34 cellular contexts compared by ENCODE assay signal in genomic region chr15:56936929-56937328, GRCh38.
"Had no signal": no experiment of that assay in that cellular context is flagged by ENCODE, and none has a peak within 500 bp of the region (broad histone marks: within the 10 kb centered on the region; RNA-seq: fewer than 3 reads in every experiment).

No MANE protein-coding gene starts in this region.

- H3K4me3 ChIP-seq: ascending aorta, cardiac muscle cell had no signal

- H3K9me3 Mint-ChIP-seq: T-helper 1 cell treated with Interleukin-12 subunit alpha and Interleukin-12 subunit beta and Interleukin-4 antibody, amounts not matched to agents 30 μg/mL and 1 μg/mL, for 36 hours; T-helper 2 cell treated with Interferon-gamma antibody and Interleukin-4, amounts not matched to agents 5 μg/mL and 100 μg/mL, for 36 hours had no signal

- H3K4me3 Mint-ChIP-seq: activated CD4-positive, alpha-beta memory T cell treated with anti-CD3 and anti-CD28 coated beads, Interleukin-2, amount 10 ng/mL, durations not matched to agents 7 days and 5 days; activated CD4-positive, alpha-beta T cell treated with anti-CD3 and anti-CD28 coated beads for 36 hours; activated CD4-positive, alpha-beta T cell treated with anti-CD3 and anti-CD28 coated beads, Interleukin-2, amount 10 ng/mL, durations not matched to agents 7 days and 5 days; activated CD8-positive, alpha-beta memory T cell treated with anti-CD3 and anti-CD28 coated beads, Interleukin-2, amount 10 ng/mL, durations not matched to agents 7 days and 5 days; activated CD8-positive, alpha-beta T cell treated with anti-CD3 and anti-CD28 coated beads, Interleukin-2, amount 10 ng/mL, durations not matched to agents 7 days and 5 days; activated naive CD8-positive, alpha-beta T cell; activated naive CD8-positive, alpha-beta T cell treated with anti-CD3 and anti-CD28 coated beads, Interleukin-2, amount 10 ng/mL, durations not matched to agents 7 days and 5 days; activated naive CD8-positive, alpha-beta T cell treated with anti-CD3 and anti-CD28 coated beads, Interleukin-2, amount 50 U/mL, for 24 hours; activated T-cell treated with anti-CD3 and anti-CD28 coated beads, Interleukin-2, amount 50 U/mL, for 24 hours; brain; T-helper 1 cell treated with Interleukin-12 subunit alpha and Interleukin-12 subunit beta and Interleukin-4 antibody, amounts not matched to agents 30 μg/mL and 1 μg/mL, for 36 hours; T-helper 2 cell treated with Interferon-gamma antibody and Interleukin-4, amounts not matched to agents 5 μg/mL and 100 μg/mL, for 36 hours had no signal

- H3K27me3 Mint-ChIP-seq: activated CD4-positive, alpha-beta memory T cell treated with anti-CD3 and anti-CD28 coated beads, Interleukin-2, amount 10 ng/mL, durations not matched to agents 7 days and 5 days; activated CD4-positive, alpha-beta T cell treated with anti-CD3 and anti-CD28 coated beads for 36 hours; activated CD4-positive, alpha-beta T cell treated with anti-CD3 and anti-CD28 coated beads, Interleukin-2, amount 10 ng/mL, durations not matched to agents 7 days and 5 days; activated CD8-positive, alpha-beta memory T cell treated with anti-CD3 and anti-CD28 coated beads, Interleukin-2, amount 10 ng/mL, durations not matched to agents 7 days and 5 days; activated naive CD8-positive, alpha-beta T cell; activated naive CD8-positive, alpha-beta T cell treated with anti-CD3 and anti-CD28 coated beads, Interleukin-2, amount 10 ng/mL, durations not matched to agents 7 days and 5 days; activated naive CD8-positive, alpha-beta T cell treated with anti-CD3 and anti-CD28 coated beads, Interleukin-2, amount 50 U/mL, for 24 hours; activated T-cell treated with anti-CD3 and anti-CD28 coated beads, Interleukin-2, amount 50 U/mL, for 24 hours had no signal

- ATAC-seq: activated CD4-positive, alpha-beta T cell treated with anti-CD3 and anti-CD28 coated beads for 36 hours; activated CD4-positive, CD25-positive, alpha-beta regulatory T cell treated with anti-CD3 and anti-CD28 coated beads, Interleukin-2, amount 50 U/mL, for 24 hours; activated CD8-positive, alpha-beta memory T cell treated with anti-CD3 and anti-CD28 coated beads, Interleukin-2, amount 10 ng/mL, durations not matched to agents 7 days and 5 days; activated CD8-positive, alpha-beta T cell treated with anti-CD3 and anti-CD28 coated beads, Interleukin-2, amount 10 ng/mL, durations not matched to agents 7 days and 5 days; activated naive CD8-positive, alpha-beta T cell treated with anti-CD3 and anti-CD28 coated beads, Interleukin-2, amount 50 U/mL, for 24 hours had no signal

- H3K36me3 ChIP-seq: cardiac muscle cell had no signal

- H3K27ac ChIP-seq: ascending aorta, cardiac muscle cell, VCaP had no signal

- DNase-seq: activated CD4-positive, alpha-beta memory T cell treated with anti-CD3 and anti-CD28 coated beads, Interleukin-2, amount 10 ng/mL, durations not matched to agents 7 days and 5 days; activated CD4-positive, alpha-beta T cell treated with anti-CD3 and anti-CD28 coated beads for 1 hour; activated CD4-positive, alpha-beta T cell treated with anti-CD3 and anti-CD28 coated beads for 36 hours; activated CD4-positive, alpha-beta T cell treated with anti-CD3 and anti-CD28 coated beads for 48 hours; activated CD4-positive, alpha-beta T cell treated with anti-CD3 and anti-CD28 coated beads, Interleukin-2, amount 10 ng/mL, durations not matched to agents 7 days and 5 days; activated CD4-positive, alpha-beta T cell treated with anti-CD3 and anti-CD28 coated beads, Interleukin-2, amount 50 U/mL, for 48 hours; activated CD4-positive, CD25-positive, alpha-beta regulatory T cell; activated CD8-positive, alpha-beta memory T cell treated with anti-CD3 and anti-CD28 coated beads for 24 hours; activated CD8-positive, alpha-beta memory T cell treated with anti-CD3 and anti-CD28 coated beads, Interleukin-2, amount 10 ng/mL, durations not matched to agents 7 days and 5 days; activated CD8-positive, alpha-beta memory T cell treated with anti-CD3 and anti-CD28 coated beads, Interleukin-2, amount 50 U/mL, for 48 hours; activated CD8-positive, alpha-beta T cell treated with anti-CD3 and anti-CD28 coated beads, Interleukin-2, amount 10 ng/mL, durations not matched to agents 7 days and 5 days; activated effector memory CD4-positive, alpha-beta T cell treated with Interleukin-2 at 50 U/mL for 16 hours; activated gamma-delta T cell; activated naive CD4-positive, alpha-beta T cell treated with anti-CD3 and anti-CD28 coated beads, Interleukin-2, amount 50 U/mL, for 16 hours; activated naive CD4-positive, alpha-beta T cell treated with Interleukin-2 at 50 U/mL for 16 hours; activated naive CD8-positive, alpha-beta T cell treated with anti-CD3 and anti-CD28 coated beads, Interleukin-2, amount 10 ng/mL, durations not matched to agents 7 days and 5 days; activated naive CD8-positive, alpha-beta T cell treated with anti-CD3 and anti-CD28 coated beads, Interleukin-2, amount 50 U/mL, for 24 hours; activated T-cell treated with anti-CD3 and anti-CD28 coated beads, Interleukin-2, amount 50 U/mL, for 24 hours; activated T-cell treated with anti-CD3 and anti-CD28 coated beads, Interleukin-2, amount 50 U/mL, for 48 hours; amygdala; anterior cingulate cortex; caudate nucleus; T-helper 1 cell; T-helper 2 cell; T-helper 9 cell had no signal

- H3K27me3 ChIP-seq: ascending aorta, cardiac muscle cell had no signal

- H3K27ac Mint-ChIP-seq: activated CD4-positive, alpha-beta memory T cell treated with anti-CD3 and anti-CD28 coated beads, Interleukin-2, amount 10 ng/mL, durations not matched to agents 7 days and 5 days; activated CD4-positive, alpha-beta T cell treated with anti-CD3 and anti-CD28 coated beads for 36 hours; activated CD4-positive, alpha-beta T cell treated with anti-CD3 and anti-CD28 coated beads, Interleukin-2, amount 10 ng/mL, durations not matched to agents 7 days and 5 days; activated CD8-positive, alpha-beta memory T cell treated with anti-CD3 and anti-CD28 coated beads, Interleukin-2, amount 10 ng/mL, durations not matched to agents 7 days and 5 days; activated CD8-positive, alpha-beta T cell treated with anti-CD3 and anti-CD28 coated beads, Interleukin-2, amount 10 ng/mL, durations not matched to agents 7 days and 5 days; activated naive CD8-positive, alpha-beta T cell; activated naive CD8-positive, alpha-beta T cell treated with anti-CD3 and anti-CD28 coated beads, Interleukin-2, amount 10 ng/mL, durations not matched to agents 7 days and 5 days; activated naive CD8-positive, alpha-beta T cell treated with anti-CD3 and anti-CD28 coated beads, Interleukin-2, amount 50 U/mL, for 24 hours; activated T-cell treated with anti-CD3 and anti-CD28 coated beads, Interleukin-2, amount 50 U/mL, for 24 hours; activated T-helper 2 cell treated with anti-CD3 and anti-CD28 coated beads, Interferon-gamma antibody, Interleukin-2, Interleukin-4, amounts not matched to agents 10 μg/mL and 5 μg/mL and 100 μg/mL, durations not matched to agents 14 hours and 24 hours and 36 hours; brain; T-helper 1 cell treated with Interleukin-12 subunit alpha and Interleukin-12 subunit beta and Interleukin-4 antibody, amounts not matched to agents 30 μg/mL and 1 μg/mL, for 36 hours; T-helper 2 cell treated with Interferon-gamma antibody and Interleukin-4, amounts not matched to agents 5 μg/mL and 100 μg/mL, for 36 hours had no signal
